Comparison of ENCODE assay signal across 9 cellular contexts in the genomic region with DNA sequence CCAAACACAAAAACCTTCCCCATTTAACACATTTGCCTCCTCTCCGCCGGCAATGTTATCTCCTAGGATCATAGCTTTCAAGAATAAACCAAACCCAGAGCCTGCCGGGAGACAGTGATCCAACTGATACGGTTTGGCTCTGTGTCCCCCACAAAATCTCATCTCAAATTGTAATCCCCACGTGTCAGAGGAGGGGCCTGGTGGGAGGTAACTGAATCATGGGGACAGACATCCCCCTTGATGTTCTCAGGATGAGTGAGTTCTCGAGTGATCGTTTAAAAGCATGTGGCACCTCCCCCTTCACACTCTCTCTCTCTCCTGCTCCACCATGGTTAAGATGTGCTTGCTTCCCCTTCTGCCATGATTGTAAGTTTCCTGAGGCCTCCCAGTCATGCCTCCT. TPM values are rescaled to one million over a fixed set of nuclear protein-coding genes. Genes with fewer than 3 reads are reported as not detected.
DNase-seq lines count a peak whose midpoint lies in the region; ATAC-seq and TF ChIP-seq lines count a peak whose summit lies in the region.
"Had no signal": no experiment of that assay in that cellular context is flagged by ENCODE, and none has a peak within 500 bp of the region (broad histone marks: within the 10 kb centered on the region; RNA-seq: fewer than 3 reads in every experiment).

No MANE protein-coding gene starts in this region.

- TF ChIP-seq CTCF in AG09309 (IDR thresholded peaks at IDR 0.05; ENCODE audit: control insufficient read depth, insufficient read depth, low read depth, low read length, missing control alignments) (no peak), adrenal gland (IDR thresholded peaks at IDR 0.05) (no peak), sigmoid colon (IDR thresholded peaks at IDR 0.05) (no peak)

- intact Hi-C loops in adrenal gland (cut with DNase I), result no loop called here
- intact Hi-C loops in left ventricle myocardium superior (cut with micrococcal nuclease), result no loop called here
- intact Hi-C loops in sigmoid colon (cut with DNase I), result no loop called here

- TF ChIP-seq POLR2A in adrenal gland (IDR thresholded peaks at IDR 0.05) (no peak), sigmoid colon (IDR thresholded peaks at IDR 0.05) (no peak)

- H3K9me3 ChIP-seq in adrenal gland (replicated peaks in 1 of 3) (no peaks in the 10 kb centered on the region), sigmoid colon (no peaks in the 10 kb centered on the region)

- peaks cover 13 to 38% of the 10 kb centered on the region in 2 donors for H3K4me1 ChIP-seq in adrenal gland (replicated peaks in 1 of 2)
- peaks cover 0 to 61% (median 48%) of the 10 kb centered on the region in 4 donors for H3K4me1 ChIP-seq in sigmoid colon

- TF ChIP-seq EP300 in sigmoid colon (IDR thresholded peaks at IDR 0.05), result no peak

- H3K27ac ChIP-seq in adrenal gland, result peak overlapping the region in 4 of 5 donors; percentile 28 to 72 (median 45)
- H3K27ac ChIP-seq in sigmoid colon, result peak overlapping the region; percentile 76 to 86 (median 79)

- H3K36me3 ChIP-seq in adrenal gland (replicated peaks in 1 of 2) (no peaks in the 10 kb centered on the region), sigmoid colon (no peaks in the 10 kb centered on the region)

- WGBS in adrenal gland, 4 donors, result 45 to 63% (median 62%) methylated on average over 7 of the region's 7 CpGs
- 72 to 80% methylated on average over 7 of the region's 7 CpGs for WGBS in sigmoid colon, 2 donors

- peak; percentile 61 for ATAC-seq in left ventricle myocardium superior
- ATAC-seq in GM18907 (IDR thresholded peaks at IDR 0.05; ENCODE audit: unreplicated experiment), result no peak
- ATAC-seq in GM19023 (IDR thresholded peaks at IDR 0.05; ENCODE audit: unreplicated experiment), result no peak
- no peak for ATAC-seq in GM18867 (IDR thresholded peaks at IDR 0.05; ENCODE audit: unreplicated experiment)

- DNase-seq in AG09309 (ENCODE audit: low read depth) (no peak), adrenal gland (no peak), left ventricle myocardium superior (no peak), sigmoid colon (no peak), NCI-H1092 (lab: John Stamatoyannopoulos, UW) (no peak)
- DNase-seq: NCI-H748 treated with DMSO at 0.1 percent for 48 hours had no signal

- H3K27me3 ChIP-seq in adrenal gland, result no peaks in the 10 kb centered on the region
- H3K27me3 ChIP-seq in sigmoid colon, result no peaks in the 10 kb centered on the region

- H3K4me3 ChIP-seq in AG09309 (ENCODE audit: control insufficient read depth, low read depth, low read length), result peak overlapping the region; percentile 5
- H3K4me3 ChIP-seq in adrenal gland, result no peak overlapping the region
- no peak overlapping the region for H3K4me3 ChIP-seq in sigmoid colon

RNA-seq across cellular contexts. Expression of a gene that starts 33.3 kb away (rescaled TPM):
- total RNA-seq in adrenal gland, result 10 to 100 TPM; 52.0 to 86.6 (median 73.6) TPM
- 10 to 100 TPM; 15.7 to 48.7 (median 28.5) TPM for polyA plus RNA-seq in adrenal gland
- total RNA-seq in left ventricle myocardium superior, result 76.7 TPM
- 100 to 1,000 TPM; 138 to 164 (median 148) TPM for total RNA-seq in sigmoid colon
- 10 to 100 TPM; 11.6 to 32.4 (median 15.6) TPM for polyA plus RNA-seq in sigmoid colon
